18 cellular contexts compared by ENCODE assay signal in the genomic region with DNA sequence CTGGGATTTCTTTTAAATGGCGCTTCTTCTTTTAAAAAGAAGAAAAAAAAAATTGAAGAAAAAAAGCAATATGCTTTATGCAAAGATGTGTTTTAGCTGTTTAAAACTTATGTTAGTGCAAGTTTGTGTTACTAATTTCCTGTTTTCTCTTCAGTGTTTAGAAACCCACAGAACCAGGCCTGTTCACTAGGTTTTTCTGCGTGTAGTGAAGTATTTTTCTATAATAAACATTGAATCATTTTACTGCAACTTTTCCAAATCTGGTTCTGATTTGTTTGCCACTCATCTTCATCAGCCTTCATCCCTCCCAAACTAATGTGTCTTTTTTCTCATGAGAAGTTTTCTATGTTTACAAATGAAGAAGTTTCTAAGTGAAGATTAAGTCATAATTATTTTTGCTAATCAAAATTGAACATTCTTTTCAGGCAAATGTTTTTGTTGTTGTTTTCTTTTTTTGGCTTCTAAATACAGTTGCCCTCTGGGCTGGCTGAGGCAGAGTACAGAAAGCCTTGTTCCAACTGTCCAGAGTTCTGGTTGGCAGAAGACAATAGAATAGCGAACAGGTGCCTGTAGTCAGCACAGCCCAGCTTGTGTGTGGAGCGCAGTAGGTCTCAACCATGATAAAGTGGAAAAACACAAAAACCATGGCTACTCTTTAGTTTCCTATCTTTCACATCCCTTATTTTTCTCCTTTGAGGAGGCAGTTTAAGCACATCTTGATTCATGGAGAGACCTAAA.
"Had no signal": no experiment of that assay in that cellular context is flagged by ENCODE, and none has a peak within 500 bp of the region (broad histone marks: within the 10 kb centered on the region; RNA-seq: fewer than 3 reads in every experiment).

No MANE protein-coding gene starts in this region.

- H3K9me3 ChIP-seq: body of pancreas, esophagus muscularis mucosa, heart right ventricle had no signal

- H3K27me3 ChIP-seq: body of pancreas, esophagus muscularis mucosa, heart right ventricle had no signal

- H3K4me3 ChIP-seq: body of pancreas, esophagus muscularis mucosa, heart right ventricle, smooth muscle cell had no signal

- H3K4me1 ChIP-seq: body of pancreas had no signal

- DNase-seq: activated CD4-positive, alpha-beta memory T cell treated with anti-CD3 and anti-CD28 coated beads for 36 hours; activated CD4-positive, alpha-beta T cell treated with anti-CD3 and anti-CD28 coated beads for 36 hours; activated CD8-positive, alpha-beta memory T cell treated with anti-CD3 and anti-CD28 coated beads, Interleukin-2, amount 10 ng/mL, durations not matched to agents 7 days and 5 days; activated gamma-delta T cell treated with Interleukin-2 at 50 U/mL for 16 hours; activated T-cell treated with anti-CD3 and anti-CD28 coated beads, Interleukin-2, amount 50 U/mL, for 4 hours; amniotic stem cell; mammary epithelial cell; naive B cell; retina; stimulated activated CD4-positive, alpha-beta T cell treated with anti-CD3 and anti-CD28 coated beads, Interleukin-4, amount 100 ng/mL, for 4 hours; stimulated activated CD8-positive, alpha-beta memory T cell treated with anti-CD3 and anti-CD28 coated beads, Interleukin-4, amount 100 ng/mL, for 48 hours; stimulated activated naive CD4-positive, alpha-beta T cell treated with Interleukin-2 at 50 U/mL for 16 hours; substantia nigra; trophoblast cell had no signal

- H3K27ac ChIP-seq: body of pancreas had no signal

- H3K4me2 ChIP-seq: smooth muscle cell had no signal
